In genomic region chr10:112373912-112374338, GRCh38 we compare ENCODE assay signal across 9 cellular contexts. TPM values are rescaled to one million over a fixed set of nuclear protein-coding genes. Genes with fewer than 3 reads are reported as not detected.
DNase-seq lines count a peak whose midpoint lies in the region; ATAC-seq and TF ChIP-seq lines count a peak whose summit lies in the region.
"Had no signal": no experiment of that assay in that cellular context is flagged by ENCODE, and none has a peak within 500 bp of the region (broad histone marks: within the 10 kb centered on the region; RNA-seq: fewer than 3 reads in every experiment).

A gene with protein sequence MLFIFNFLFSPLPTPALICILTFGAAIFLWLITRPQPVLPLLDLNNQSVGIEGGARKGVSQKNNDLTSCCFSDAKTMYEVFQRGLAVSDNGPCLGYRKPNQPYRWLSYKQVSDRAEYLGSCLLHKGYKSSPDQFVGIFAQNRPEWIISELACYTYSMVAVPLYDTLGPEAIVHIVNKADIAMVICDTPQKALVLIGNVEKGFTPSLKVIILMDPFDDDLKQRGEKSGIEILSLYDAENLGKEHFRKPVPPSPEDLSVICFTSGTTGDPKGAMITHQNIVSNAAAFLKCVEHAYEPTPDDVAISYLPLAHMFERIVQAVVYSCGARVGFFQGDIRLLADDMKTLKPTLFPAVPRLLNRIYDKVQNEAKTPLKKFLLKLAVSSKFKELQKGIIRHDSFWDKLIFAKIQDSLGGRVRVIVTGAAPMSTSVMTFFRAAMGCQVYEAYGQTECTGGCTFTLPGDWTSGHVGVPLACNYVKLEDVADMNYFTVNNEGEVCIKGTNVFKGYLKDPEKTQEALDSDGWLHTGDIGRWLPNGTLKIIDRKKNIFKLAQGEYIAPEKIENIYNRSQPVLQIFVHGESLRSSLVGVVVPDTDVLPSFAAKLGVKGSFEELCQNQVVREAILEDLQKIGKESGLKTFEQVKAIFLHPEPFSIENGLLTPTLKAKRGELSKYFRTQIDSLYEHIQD (plus strand): TSS chr10:112374116. CDS start chr10:112394947, 20,831 bp downstream.

- intact Hi-C loops in activated CD4-positive, alpha-beta memory T cell treated with anti-CD3 and anti-CD28 coated beads for 36 hours (cut with micrococcal nuclease) = no loop called here

- DNase-seq in HFFc6 = no peak
- no peak for DNase-seq in activated CD4-positive, alpha-beta memory T cell treated with anti-CD3 and anti-CD28 coated beads for 36 hours
- peak; percentile 75 for DNase-seq in left lobe of liver (ENCODE audit: low spot score)
- DNase-seq in stimulated activated naive CD8-positive, alpha-beta T cell treated with anti-CD3 and anti-CD28 coated beads, Interleukin-15, amount 100 ng/mL, for 72 hours = no peak
- DNase-seq in RWPE1 (ENCODE audit: low spot score) = no peak
- DNase-seq in stimulated activated CD8-positive, alpha-beta memory T cell treated with anti-CD3 and anti-CD28 coated beads, Interleukin-4, amount 100 ng/mL, for 48 hours = no peak
- DNase-seq in amniotic stem cell (lab: John Stamatoyannopoulos, UW) = no peak
- DNase-seq: NCI-H526 had no signal

- H3K27me3 Mint-ChIP-seq in HFFc6 (ENCODE audit: insufficient read depth) = no peaks in the 10 kb centered on the region; the same call in 1 of the 2 replicates
- no peaks in the 10 kb centered on the region for H3K27me3 Mint-ChIP-seq in activated CD4-positive, alpha-beta memory T cell treated with anti-CD3 and anti-CD28 coated beads for 36 hours
- H3K27me3 Mint-ChIP-seq in stimulated activated naive CD8-positive, alpha-beta T cell treated with anti-CD3 and anti-CD28 coated beads, Interleukin-15, amount 100 ng/mL, for 72 hours = no peaks in the 10 kb centered on the region

- H3K4me3 Mint-ChIP-seq in HFFc6 = no peak within 1 kb of the TSS; the same call in 1 of the 2 replicates
- H3K4me3 Mint-ChIP-seq in activated CD4-positive, alpha-beta memory T cell treated with anti-CD3 and anti-CD28 coated beads for 36 hours = peak within 1 kb of the TSS; percentile 94
- H3K4me3 Mint-ChIP-seq in stimulated activated naive CD8-positive, alpha-beta T cell treated with anti-CD3 and anti-CD28 coated beads, Interleukin-15, amount 100 ng/mL, for 72 hours = peak within 1 kb of the TSS; percentile 95 to 100

- peaks cover 5% of the 10 kb centered on the region; the same call in 1 of the 2 replicates for H3K9me3 Mint-ChIP-seq in HFFc6
- H3K9me3 Mint-ChIP-seq in activated CD4-positive, alpha-beta memory T cell treated with anti-CD3 and anti-CD28 coated beads for 36 hours = no peaks in the 10 kb centered on the region
- H3K9me3 Mint-ChIP-seq in stimulated activated naive CD8-positive, alpha-beta T cell treated with anti-CD3 and anti-CD28 coated beads, Interleukin-15, amount 100 ng/mL, for 72 hours = peaks cover 4 to 6% of the 10 kb centered on the region in 2 donors

- no peak for TF ChIP-seq CTCF in HFFc6 (IDR thresholded peaks at IDR 0.05)
- TF ChIP-seq CTCF in RWPE1 (conservative IDR thresholded peaks at IDR 0.05; ENCODE audit: low read depth) = no peak

- CTCF ChIA-PET in activated CD4-positive, alpha-beta memory T cell treated with anti-CD3 and anti-CD28 coated beads for 36 hours (lab: Charles Lee) = interaction anchor here (1.3 to 2.6 kb wide), 5 partner anchors 9 to 237 kb away, joined by 3 to 9 read pairs (median 6); no protein-coding TSS in a partner anchor
- CTCF ChIA-PET in RWPE1 (lab: Yijun Ruan, JAX) = no interaction called here

- POLR2A ChIA-PET in activated CD4-positive, alpha-beta memory T cell treated with anti-CD3 and anti-CD28 coated beads for 36 hours (lab: Charles Lee) = interaction anchor here (1.1 kb wide), 1 partner anchor 10 kb away, joined by 3 read pairs; no protein-coding TSS in a partner anchor
- POLR2A ChIA-PET in RWPE1 (lab: Yijun Ruan, JAX; ENCODE audit: low non-redundant PET) = interaction anchor here (0.6 kb wide), 1 partner anchor 155 kb away, joined by 3 read pairs; no protein-coding TSS in a partner anchor

- peak; percentile 78 for ATAC-seq in left lobe of liver
- no peak for ATAC-seq in stimulated activated naive CD8-positive, alpha-beta T cell treated with anti-CD3 and anti-CD28 coated beads, Interleukin-15, amount 100 ng/mL, for 72 hours

- peaks cover 5% of the 10 kb centered on the region; the same call in 1 of the 2 replicates for H3K36me3 Mint-ChIP-seq in HFFc6 (ENCODE audit: low read depth)
- peaks cover 7% of the 10 kb centered on the region for H3K36me3 Mint-ChIP-seq in activated CD4-positive, alpha-beta memory T cell treated with anti-CD3 and anti-CD28 coated beads for 36 hours

- H3K27ac Mint-ChIP-seq in HFFc6 = peak within 1 kb of the TSS; percentile 93
- H3K27ac Mint-ChIP-seq in activated CD4-positive, alpha-beta memory T cell treated with anti-CD3 and anti-CD28 coated beads for 36 hours = peak within 1 kb of the TSS; percentile 95
- peak within 1 kb of the TSS; percentile 100 for H3K27ac Mint-ChIP-seq in stimulated activated naive CD8-positive, alpha-beta T cell treated with anti-CD3 and anti-CD28 coated beads, Interleukin-15, amount 100 ng/mL, for 72 hours

- H3K27ac ChIP-seq in RWPE1 = no peak within 1 kb of the TSS
- H3K27ac ChIP-seq: VCaP had no signal

- peaks cover 43% of the 10 kb centered on the region for H3K4me1 Mint-ChIP-seq in HFFc6 (ENCODE audit: low read depth)
- H3K4me1 Mint-ChIP-seq in activated CD4-positive, alpha-beta memory T cell treated with anti-CD3 and anti-CD28 coated beads for 36 hours (ENCODE audit: low read depth) = peaks cover 43% of the 10 kb centered on the region
- H3K4me1 Mint-ChIP-seq in stimulated activated naive CD8-positive, alpha-beta T cell treated with anti-CD3 and anti-CD28 coated beads, Interleukin-15, amount 100 ng/mL, for 72 hours = peaks cover 75% of the 10 kb centered on the region

RNA-seq across cellular contexts. Expression of the gene that starts here (rescaled TPM):
- 1 to 10 TPM in 4 of 6 experiments, under 1 TPM in 2; 0.59 to 5.5 (median 4.9) TPM for total RNA-seq in HFFc6 (2021; fragmentation: NEBNext Ultra II Directional; extraction: Animal tissue kit (Norgen Biotek cat#: 25700))
- total RNA-seq in activated CD4-positive, alpha-beta memory T cell treated with anti-CD3 and anti-CD28 coated beads for 36 hours = 10 to 100 TPM; 30.1 to 32.9 TPM
- 61.7 TPM for total RNA-seq in left lobe of liver
